17 cellular contexts compared by ENCODE assay signal in the genomic region with DNA sequence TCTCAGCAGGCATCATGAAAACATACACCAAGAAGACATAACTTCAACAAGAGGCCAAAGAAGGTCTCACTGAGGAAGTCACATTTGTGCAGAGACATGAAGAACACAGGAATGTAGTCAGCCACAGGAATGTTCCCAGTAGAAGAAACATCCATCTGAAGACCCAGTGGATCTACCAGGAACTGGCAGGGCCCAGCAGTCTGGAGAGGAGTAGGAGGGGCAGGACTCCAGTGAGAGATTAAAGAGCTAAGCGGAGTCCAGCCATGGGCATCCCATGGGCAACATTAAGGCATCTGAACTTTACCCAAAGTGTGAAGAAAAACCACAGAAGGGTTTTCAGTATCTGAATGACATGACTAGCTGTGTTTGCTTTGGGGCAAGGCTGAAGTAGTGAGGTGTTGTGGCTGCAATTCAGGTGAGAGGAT.
A peak's percentile ranks its signal among the peaks of the same experiment; 100 is the strongest.
DNase-seq lines count a peak whose midpoint lies in the region; ATAC-seq, FAIRE-seq and TF ChIP-seq lines count a peak whose summit lies in the region.
"Had no signal": no experiment of that assay in that cellular context is flagged by ENCODE, and none has a peak within 500 bp of the region (broad histone marks: within the 10 kb centered on the region; RNA-seq: fewer than 3 reads in every experiment).

No MANE protein-coding gene starts in this region.

- intact Hi-C loops in mucosa of descending colon (cut with DNase I, micrococcal nuclease), result no loop called here
- intact Hi-C loops in activated CD4-positive, alpha-beta T cell treated with anti-CD3 and anti-CD28 coated beads, Interleukin-2, amount 10 ng/mL, durations not matched to agents 24 days and 14 days (cut with micrococcal nuclease), result no loop called here

- ATAC-seq in GM21723 (IDR thresholded peaks at IDR 0.05; ENCODE audit: unreplicated experiment), result peak; percentile 55
- peak; percentile 14 for ATAC-seq in mucosa of descending colon
- ATAC-seq in HG03280 (IDR thresholded peaks at IDR 0.05; ENCODE audit: unreplicated experiment), result no peak
- ATAC-seq: activated CD8-positive, alpha-beta T cell treated with anti-CD3 and anti-CD28 coated beads for 36 hours had no signal

- H3K4me1 ChIP-seq in mucosa of descending colon (ENCODE audit: low read depth), result peaks cover 3% of the 10 kb centered on the region
- H3K4me1 ChIP-seq: prostate gland had no signal

- peaks cover 19% of the 10 kb centered on the region for H3K27me3 Mint-ChIP-seq in activated CD4-positive, alpha-beta T cell treated with anti-CD3 and anti-CD28 coated beads, Interleukin-2, amount 10 ng/mL, durations not matched to agents 24 days and 14 days

- H3K36me3 Mint-ChIP-seq in activated CD4-positive, alpha-beta T cell treated with anti-CD3 and anti-CD28 coated beads, Interleukin-2, amount 10 ng/mL, durations not matched to agents 24 days and 14 days (ENCODE audit: low read depth), result no peaks in the 10 kb centered on the region

- no peak for TF ChIP-seq CTCF in GM12865 (IDR thresholded peaks at IDR 0.05; ENCODE audit: insufficient read depth, low read depth, low read length, missing control alignments)
- TF ChIP-seq CTCF in mucosa of descending colon (IDR thresholded peaks at IDR 0.05), result no peak

- no peaks in the 10 kb centered on the region for H3K36me3 ChIP-seq in mucosa of descending colon (ENCODE audit: low read depth)
- H3K36me3 ChIP-seq: heart right ventricle, prostate gland had no signal

- FAIRE-seq in RCC 7860 (lab: Jason Lieb, UNC), result no peak

- H3K4me3 ChIP-seq in GM12865 (ENCODE audit: low read depth, low read length) (no peak overlapping the region), mucosa of descending colon (no peak overlapping the region)
- H3K4me3 ChIP-seq: heart right ventricle, prostate gland, SK-N-MC had no signal

- no peaks in the 10 kb centered on the region for H3K9me3 ChIP-seq in mucosa of descending colon
- H3K9me3 ChIP-seq: heart right ventricle, prostate gland had no signal

- H3K27ac Mint-ChIP-seq in activated CD4-positive, alpha-beta T cell treated with anti-CD3 and anti-CD28 coated beads, Interleukin-2, amount 10 ng/mL, durations not matched to agents 24 days and 14 days, result no peak overlapping the region
- H3K27ac Mint-ChIP-seq: activated CD8-positive, alpha-beta T cell treated with anti-CD3 and anti-CD28 coated beads for 36 hours had no signal

- H3K4me1 Mint-ChIP-seq in activated CD4-positive, alpha-beta T cell treated with anti-CD3 and anti-CD28 coated beads, Interleukin-2, amount 10 ng/mL, durations not matched to agents 24 days and 14 days, result no peaks in the 10 kb centered on the region

- peak; percentile 12 for DNase-seq in GM12865 (ENCODE audit: low read depth)
- peak; percentile 5 for DNase-seq in amniotic epithelial cell (ENCODE audit: low read depth)
- DNase-seq in mucosa of descending colon, result no peak
- DNase-seq in RCC 7860 (ENCODE audit: low spot score), result no peak
- DNase-seq in activated CD4-positive, alpha-beta T cell treated with anti-CD3 and anti-CD28 coated beads, Interleukin-2, amount 10 ng/mL, durations not matched to agents 24 days and 14 days, result no peak
- DNase-seq in DMS79 treated with DMSO at 0.1 percent for 48 hours (lab: John Stamatoyannopoulos, UW), result no peak
- DNase-seq: activated CD8-positive, alpha-beta T cell treated with anti-CD3 and anti-CD28 coated beads for 36 hours; activated effector memory CD4-positive, alpha-beta T cell treated with anti-CD3 and anti-CD28 coated beads, Interleukin-2, amount 50 U/mL, for 16 hours; caudate nucleus; H7; heart right ventricle; stimulated activated CD4-positive, alpha-beta T cell treated with anti-CD3 and anti-CD28 coated beads, Interleukin-1b, Interleukin-23, amount 100 ng/mL, for 48 hours; trophoblast cell had no signal

- no peak overlapping the region for H3K4me3 Mint-ChIP-seq in activated CD4-positive, alpha-beta T cell treated with anti-CD3 and anti-CD28 coated beads, Interleukin-2, amount 10 ng/mL, durations not matched to agents 24 days and 14 days
- H3K4me3 Mint-ChIP-seq: activated CD8-positive, alpha-beta T cell treated with anti-CD3 and anti-CD28 coated beads for 36 hours had no signal

- no peaks in the 10 kb centered on the region for H3K9me3 Mint-ChIP-seq in activated CD4-positive, alpha-beta T cell treated with anti-CD3 and anti-CD28 coated beads, Interleukin-2, amount 10 ng/mL, durations not matched to agents 24 days and 14 days
- H3K9me3 Mint-ChIP-seq: activated CD8-positive, alpha-beta T cell treated with anti-CD3 and anti-CD28 coated beads for 36 hours had no signal

Comparison
In these comparisons a context has a peak if more than half of its experiments do, and no peak if none do; other contexts are left out.
1. DNase-seq: peak in GM12865 (single experiment) and amniotic epithelial cell (single experiment); none in mucosa of descending colon (0 of 3), RCC 7860 (single experiment), activated CD4-positive, alpha-beta T cell treated with anti-CD3 and anti-CD28 coated beads, Interleukin-2, amount 10 ng/mL, durations not matched to agents 24 days and 14 days (single experiment) and DMS79 treated with DMSO at 0.1 percent for 48 hours (single experiment).